In the genomic region with DNA sequence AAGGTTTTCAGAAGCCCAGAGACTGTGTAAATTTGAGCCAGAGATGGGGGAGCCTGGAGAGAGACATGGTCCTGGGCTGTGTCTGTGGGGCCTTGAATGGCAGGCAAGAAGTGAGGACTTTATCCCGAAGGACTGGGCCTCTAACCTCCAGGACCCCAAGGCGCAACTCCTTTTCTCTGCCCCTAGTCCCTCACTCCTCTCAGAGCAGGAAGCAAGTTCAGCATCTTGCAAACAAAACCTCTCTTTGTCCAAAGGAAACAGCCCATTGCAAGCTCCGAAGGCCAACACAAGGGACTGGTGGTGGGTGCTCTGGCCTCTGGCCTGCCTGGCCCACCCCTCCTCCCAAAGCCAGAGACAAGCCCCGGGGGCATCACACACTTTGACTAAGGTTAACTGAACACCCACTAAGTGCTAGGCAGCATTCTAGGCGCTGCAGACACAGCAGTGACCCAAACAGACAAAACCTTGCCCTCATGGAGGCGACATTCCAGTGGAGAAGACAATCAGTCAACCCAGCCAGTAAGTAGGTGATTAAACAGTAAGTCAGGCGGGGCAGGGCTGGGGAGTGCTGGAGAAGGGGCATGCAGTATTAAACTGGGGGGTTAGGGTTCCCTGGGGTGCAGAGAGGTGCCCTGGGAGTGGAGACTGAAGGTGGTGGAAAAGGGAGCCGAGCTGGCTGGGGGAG, we compare ENCODE assay signal across 2 cellular contexts.
TF ChIP-seq lines count a peak whose summit lies in the region.

No MANE protein-coding gene starts in this region.

TF ChIP-seq in HEK293, 187 proteins besides CTCF, POLR2A, EP300 and RAD21:
- TF ChIP-seq GLI4 (tag by site-specific recombination; IDR thresholded peaks at IDR 0.05) = peak; percentile 98
- no peak for TF ChIP-seq SCRT1 (tag by site-specific recombination; IDR thresholded peaks at IDR 0.05; ENCODE audit: borderline replicate concordance)

TF ChIP-seq in GM12878, 131 proteins besides CTCF, POLR2A, EP300 and RAD21:
- TF ChIP-seq DPF2 (IDR thresholded peaks at IDR 0.05) (no peak), SMC3 (IDR thresholded peaks at IDR 0.05; ENCODE audit: borderline replicate concordance, low read length) (no peak), KLF5 (IDR thresholded peaks at IDR 0.05; ENCODE audit: partially characterized antibody) (no peak), CBX3 (IDR thresholded peaks at IDR 0.05; ENCODE audit: borderline replicate concordance, low read depth) (no peak), ETV6 (conservative IDR thresholded peaks at IDR 0.05 in 1 of 2, IDR thresholded peaks at IDR 0.05 in 1 of 2; ENCODE audit: borderline replicate concordance in 1 of 2, low read depth in 1 of 2) (no peak), TARDBP (IDR thresholded peaks at IDR 0.05; ENCODE audit: borderline replicate concordance) (no peak), EGR1 (IDR thresholded peaks at IDR 0.05; ENCODE audit: borderline replicate concordance in 1 of 2, low read depth in 2 of 2, low read length in 2 of 2) (no peak), CREM (IDR thresholded peaks at IDR 0.05; ENCODE audit: low read depth) (no peak), STAT3 (IDR thresholded peaks at IDR 0.05; ENCODE audit: low read depth, low read length) (no peak), HDGF (IDR thresholded peaks at IDR 0.05) (no peak), WRNIP1 (IDR thresholded peaks at IDR 0.05; ENCODE audit: borderline replicate concordance, low read depth, low read length) (no peak), HCFC1 (IDR thresholded peaks at IDR 0.05; ENCODE audit: low read length) (no peak)
- TF ChIP-seq, protein P1, sequence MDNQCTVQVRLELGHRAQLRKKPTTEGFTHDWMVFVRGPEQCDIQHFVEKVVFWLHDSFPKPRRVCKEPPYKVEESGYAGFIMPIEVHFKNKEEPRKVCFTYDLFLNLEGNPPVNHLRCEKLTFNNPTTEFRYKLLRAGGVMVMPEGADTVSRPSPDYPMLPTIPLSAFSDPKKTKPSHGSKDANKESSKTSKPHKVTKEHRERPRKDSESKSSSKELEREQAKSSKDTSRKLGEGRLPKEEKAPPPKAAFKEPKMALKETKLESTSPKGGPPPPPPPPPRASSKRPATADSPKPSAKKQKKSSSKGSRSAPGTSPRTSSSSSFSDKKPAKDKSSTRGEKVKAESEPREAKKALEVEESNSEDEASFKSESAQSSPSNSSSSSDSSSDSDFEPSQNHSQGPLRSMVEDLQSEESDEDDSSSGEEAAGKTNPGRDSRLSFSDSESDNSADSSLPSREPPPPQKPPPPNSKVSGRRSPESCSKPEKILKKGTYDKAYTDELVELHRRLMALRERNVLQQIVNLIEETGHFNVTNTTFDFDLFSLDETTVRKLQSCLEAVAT (IDR thresholded peaks at IDR 0.05) = no peak
- TF ChIP-seq, protein P2, sequence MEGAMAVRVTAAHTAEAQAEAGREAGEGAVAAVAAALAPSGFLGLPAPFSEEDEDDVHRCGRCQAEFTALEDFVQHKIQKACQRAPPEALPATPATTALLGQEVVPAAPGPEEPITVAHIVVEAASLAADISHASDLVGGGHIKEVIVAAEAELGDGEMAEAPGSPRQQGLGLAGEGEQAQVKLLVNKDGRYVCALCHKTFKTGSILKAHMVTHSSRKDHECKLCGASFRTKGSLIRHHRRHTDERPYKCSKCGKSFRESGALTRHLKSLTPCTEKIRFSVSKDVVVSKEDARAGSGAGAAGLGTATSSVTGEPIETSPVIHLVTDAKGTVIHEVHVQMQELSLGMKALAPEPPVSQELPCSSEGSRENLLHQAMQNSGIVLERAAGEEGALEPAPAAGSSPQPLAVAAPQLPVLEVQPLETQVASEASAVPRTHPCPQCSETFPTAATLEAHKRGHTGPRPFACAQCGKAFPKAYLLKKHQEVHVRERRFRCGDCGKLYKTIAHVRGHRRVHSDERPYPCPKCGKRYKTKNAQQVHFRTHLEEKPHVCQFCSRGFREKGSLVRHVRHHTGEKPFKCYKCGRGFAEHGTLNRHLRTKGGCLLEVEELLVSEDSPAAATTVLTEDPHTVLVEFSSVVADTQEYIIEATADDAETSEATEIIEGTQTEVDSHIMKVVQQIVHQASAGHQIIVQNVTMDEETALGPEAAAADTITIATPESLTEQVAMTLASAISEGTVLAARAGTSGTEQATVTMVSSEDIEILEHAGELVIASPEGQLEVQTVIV (IDR thresholded peaks at IDR 0.05; ENCODE audit: borderline replicate concordance, partially characterized antibody) = no peak
- TF ChIP-seq, protein P3, sequence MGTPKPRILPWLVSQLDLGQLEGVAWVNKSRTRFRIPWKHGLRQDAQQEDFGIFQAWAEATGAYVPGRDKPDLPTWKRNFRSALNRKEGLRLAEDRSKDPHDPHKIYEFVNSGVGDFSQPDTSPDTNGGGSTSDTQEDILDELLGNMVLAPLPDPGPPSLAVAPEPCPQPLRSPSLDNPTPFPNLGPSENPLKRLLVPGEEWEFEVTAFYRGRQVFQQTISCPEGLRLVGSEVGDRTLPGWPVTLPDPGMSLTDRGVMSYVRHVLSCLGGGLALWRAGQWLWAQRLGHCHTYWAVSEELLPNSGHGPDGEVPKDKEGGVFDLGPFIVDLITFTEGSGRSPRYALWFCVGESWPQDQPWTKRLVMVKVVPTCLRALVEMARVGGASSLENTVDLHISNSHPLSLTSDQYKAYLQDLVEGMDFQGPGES (IDR thresholded peaks at IDR 0.05) = no peak
- TF ChIP-seq, protein P4, sequence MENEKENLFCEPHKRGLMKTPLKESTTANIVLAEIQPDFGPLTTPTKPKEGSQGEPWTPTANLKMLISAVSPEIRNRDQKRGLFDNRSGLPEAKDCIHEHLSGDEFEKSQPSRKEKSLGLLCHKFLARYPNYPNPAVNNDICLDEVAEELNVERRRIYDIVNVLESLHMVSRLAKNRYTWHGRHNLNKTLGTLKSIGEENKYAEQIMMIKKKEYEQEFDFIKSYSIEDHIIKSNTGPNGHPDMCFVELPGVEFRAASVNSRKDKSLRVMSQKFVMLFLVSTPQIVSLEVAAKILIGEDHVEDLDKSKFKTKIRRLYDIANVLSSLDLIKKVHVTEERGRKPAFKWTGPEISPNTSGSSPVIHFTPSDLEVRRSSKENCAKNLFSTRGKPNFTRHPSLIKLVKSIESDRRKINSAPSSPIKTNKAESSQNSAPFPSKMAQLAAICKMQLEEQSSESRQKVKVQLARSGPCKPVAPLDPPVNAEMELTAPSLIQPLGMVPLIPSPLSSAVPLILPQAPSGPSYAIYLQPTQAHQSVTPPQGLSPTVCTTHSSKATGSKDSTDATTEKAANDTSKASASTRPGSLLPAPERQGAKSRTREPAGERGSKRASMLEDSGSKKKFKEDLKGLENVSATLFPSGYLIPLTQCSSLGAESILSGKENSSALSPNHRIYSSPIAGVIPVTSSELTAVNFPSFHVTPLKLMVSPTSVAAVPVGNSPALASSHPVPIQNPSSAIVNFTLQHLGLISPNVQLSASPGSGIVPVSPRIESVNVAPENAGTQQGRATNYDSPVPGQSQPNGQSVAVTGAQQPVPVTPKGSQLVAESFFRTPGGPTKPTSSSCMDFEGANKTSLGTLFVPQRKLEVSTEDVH (IDR thresholded peaks at IDR 0.05; ENCODE audit: low read depth, partially characterized antibody) = no peak
TF ChIP-seq in GM12878: peak in this region for 0.
